Comparison of ENCODE assay signal across 1 cellular context in genomic region chr19:18023596-18024212, GRCh38.
A peak's percentile ranks its signal among the peaks of the same experiment; 100 is the strongest.
TF ChIP-seq lines count a peak whose summit lies in the region.

No MANE protein-coding gene starts in this region.

TF ChIP-seq in GM12878, 131 proteins besides CTCF, POLR2A, EP300 and RAD21 (continued from another document):
- TF ChIP-seq, protein P1, sequence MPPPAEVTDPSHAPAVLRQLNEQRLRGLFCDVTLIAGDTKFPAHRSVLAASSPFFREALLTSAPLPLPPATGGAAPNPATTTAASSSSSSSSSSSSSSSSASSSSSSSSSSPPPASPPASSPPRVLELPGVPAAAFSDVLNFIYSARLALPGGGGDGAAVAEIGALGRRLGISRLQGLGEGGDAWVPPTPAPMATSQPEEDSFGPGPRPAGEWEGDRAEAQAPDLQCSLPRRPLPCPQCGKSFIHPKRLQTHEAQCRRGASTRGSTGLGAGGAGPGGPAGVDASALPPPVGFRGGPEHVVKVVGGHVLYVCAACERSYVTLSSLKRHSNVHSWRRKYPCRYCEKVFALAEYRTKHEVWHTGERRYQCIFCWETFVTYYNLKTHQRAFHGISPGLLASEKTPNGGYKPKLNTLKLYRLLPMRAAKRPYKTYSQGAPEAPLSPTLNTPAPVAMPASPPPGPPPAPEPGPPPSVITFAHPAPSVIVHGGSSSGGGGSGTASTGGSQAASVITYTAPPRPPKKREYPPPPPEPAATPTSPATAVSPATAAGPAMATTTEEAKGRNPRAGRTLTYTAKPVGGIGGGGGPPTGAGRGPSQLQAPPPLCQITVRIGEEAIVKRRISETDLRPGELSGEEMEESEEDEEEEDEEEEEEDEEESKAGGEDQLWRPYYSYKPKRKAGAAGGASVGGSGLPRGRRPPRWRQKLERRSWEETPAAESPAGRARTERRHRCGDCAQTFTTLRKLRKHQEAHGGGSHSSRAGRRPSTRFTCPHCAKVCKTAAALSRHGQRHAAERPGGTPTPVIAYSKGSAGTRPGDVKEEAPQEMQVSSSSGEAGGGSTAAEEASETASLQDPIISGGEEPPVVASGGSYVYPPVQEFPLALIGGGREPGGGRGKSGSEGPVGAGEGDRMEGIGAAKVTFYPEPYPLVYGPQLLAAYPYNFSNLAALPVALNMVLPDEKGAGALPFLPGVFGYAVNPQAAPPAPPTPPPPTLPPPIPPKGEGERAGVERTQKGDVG (CRISPR knock-in tag; IDR thresholded peaks at IDR 0.05): no peak
- TF ChIP-seq MEF2B (IDR thresholded peaks at IDR 0.05; ENCODE audit: partially characterized antibody, poor library complexity, severe bottlenecking) (peak; percentile 83), SIN3A (IDR thresholded peaks at IDR 0.05; ENCODE audit: low read depth, low read length) (peak; percentile 47; the same call in 1 of the 2 replicates), HDAC2 (IDR thresholded peaks at IDR 0.05) (no peak), CBFB (IDR thresholded peaks at IDR 0.05; ENCODE audit: low read depth) (no peak), YY1 (IDR thresholded peaks at IDR 0.05; ENCODE audit: low read depth, low read length) (0 out of 2 replicates have a peak, but pooled peaks have one; percentile 27), TCF3 (IDR thresholded peaks at IDR 0.05; ENCODE audit: borderline replicate concordance, insufficient read depth, low read depth, low read length) (no peak), ZSCAN29 (IDR thresholded peaks at IDR 0.05) (no peak), KLF5 (IDR thresholded peaks at IDR 0.05; ENCODE audit: partially characterized antibody) (no peak), USF1 (IDR thresholded peaks at IDR 0.05; ENCODE audit: borderline replicate concordance, extremely low read length, insufficient read depth, low read depth, low read length) (peak; percentile 31), IRF4 (IDR thresholded peaks at IDR 0.05; ENCODE audit: low read depth, low read length) (no peak), USF2 (IDR thresholded peaks at IDR 0.05; ENCODE audit: borderline replicate concordance, low read depth, low read length) (no peak), EZH2 (IDR thresholded peaks at IDR 0.05; ENCODE audit: borderline replicate concordance, control insufficient read depth, low read depth, low read length) (no peak), HDAC6 (IDR thresholded peaks at IDR 0.05; ENCODE audit: unreplicated experiment) (no peak), KDM1A (IDR thresholded peaks at IDR 0.05; ENCODE audit: borderline replicate concordance) (no peak), FOXK2 (IDR thresholded peaks at IDR 0.05) (0 out of 2 replicates have a peak, but pooled peaks have one; percentile 42), ETV6 (conservative IDR thresholded peaks at IDR 0.05 in 1 of 2, IDR thresholded peaks at IDR 0.05 in 1 of 2; ENCODE audit: borderline replicate concordance in 1 of 2, low read depth in 1 of 2) (no peak), ATF2 (IDR thresholded peaks at IDR 0.05; ENCODE audit: low read length) (no peak), WRNIP1 (IDR thresholded peaks at IDR 0.05; ENCODE audit: borderline replicate concordance, low read depth, low read length) (no peak), CREM (IDR thresholded peaks at IDR 0.05; ENCODE audit: low read depth) (peak; percentile 51; the same call in 1 of the 2 replicates), PAX5 (IDR thresholded peaks at IDR 0.05; ENCODE audit: borderline replicate concordance, low read depth, low read length) (0 out of 2 replicates have a peak, but pooled peaks have one; percentile 8), ZNF622 (IDR thresholded peaks at IDR 0.05) (no peak), ESRRA (IDR thresholded peaks at IDR 0.05; ENCODE audit: low read length) (no peak), CBX5 (IDR thresholded peaks at IDR 0.05; ENCODE audit: low read depth) (no peak), BACH1 (IDR thresholded peaks at IDR 0.05; ENCODE audit: borderline replicate concordance) (peak; percentile 44; the same call in 1 of the 2 replicates), BHLHE40 (IDR thresholded peaks at IDR 0.05; ENCODE audit: borderline replicate concordance in 1 of 2, low read depth in 2 of 2, low read length in 1 of 2) (peak; percentile 95)
- TF ChIP-seq, protein P2, sequence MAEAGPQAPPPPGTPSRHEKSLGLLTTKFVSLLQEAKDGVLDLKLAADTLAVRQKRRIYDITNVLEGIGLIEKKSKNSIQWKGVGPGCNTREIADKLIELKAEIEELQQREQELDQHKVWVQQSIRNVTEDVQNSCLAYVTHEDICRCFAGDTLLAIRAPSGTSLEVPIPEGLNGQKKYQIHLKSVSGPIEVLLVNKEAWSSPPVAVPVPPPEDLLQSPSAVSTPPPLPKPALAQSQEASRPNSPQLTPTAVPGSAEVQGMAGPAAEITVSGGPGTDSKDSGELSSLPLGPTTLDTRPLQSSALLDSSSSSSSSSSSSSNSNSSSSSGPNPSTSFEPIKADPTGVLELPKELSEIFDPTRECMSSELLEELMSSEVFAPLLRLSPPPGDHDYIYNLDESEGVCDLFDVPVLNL (IDR thresholded peaks at IDR 0.05; ENCODE audit: low read depth, low read length): no peak
- TF ChIP-seq, protein P3, sequence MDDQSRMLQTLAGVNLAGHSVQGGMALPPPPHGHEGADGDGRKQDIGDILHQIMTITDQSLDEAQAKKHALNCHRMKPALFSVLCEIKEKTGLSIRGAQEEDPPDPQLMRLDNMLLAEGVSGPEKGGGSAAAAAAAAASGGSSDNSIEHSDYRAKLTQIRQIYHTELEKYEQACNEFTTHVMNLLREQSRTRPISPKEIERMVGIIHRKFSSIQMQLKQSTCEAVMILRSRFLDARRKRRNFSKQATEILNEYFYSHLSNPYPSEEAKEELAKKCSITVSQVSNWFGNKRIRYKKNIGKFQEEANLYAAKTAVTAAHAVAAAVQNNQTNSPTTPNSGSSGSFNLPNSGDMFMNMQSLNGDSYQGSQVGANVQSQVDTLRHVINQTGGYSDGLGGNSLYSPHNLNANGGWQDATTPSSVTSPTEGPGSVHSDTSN (IDR thresholded peaks at IDR 0.05; ENCODE audit: insufficient replicate concordance, low read depth, low read length): no peak
- TF ChIP-seq, protein P4, sequence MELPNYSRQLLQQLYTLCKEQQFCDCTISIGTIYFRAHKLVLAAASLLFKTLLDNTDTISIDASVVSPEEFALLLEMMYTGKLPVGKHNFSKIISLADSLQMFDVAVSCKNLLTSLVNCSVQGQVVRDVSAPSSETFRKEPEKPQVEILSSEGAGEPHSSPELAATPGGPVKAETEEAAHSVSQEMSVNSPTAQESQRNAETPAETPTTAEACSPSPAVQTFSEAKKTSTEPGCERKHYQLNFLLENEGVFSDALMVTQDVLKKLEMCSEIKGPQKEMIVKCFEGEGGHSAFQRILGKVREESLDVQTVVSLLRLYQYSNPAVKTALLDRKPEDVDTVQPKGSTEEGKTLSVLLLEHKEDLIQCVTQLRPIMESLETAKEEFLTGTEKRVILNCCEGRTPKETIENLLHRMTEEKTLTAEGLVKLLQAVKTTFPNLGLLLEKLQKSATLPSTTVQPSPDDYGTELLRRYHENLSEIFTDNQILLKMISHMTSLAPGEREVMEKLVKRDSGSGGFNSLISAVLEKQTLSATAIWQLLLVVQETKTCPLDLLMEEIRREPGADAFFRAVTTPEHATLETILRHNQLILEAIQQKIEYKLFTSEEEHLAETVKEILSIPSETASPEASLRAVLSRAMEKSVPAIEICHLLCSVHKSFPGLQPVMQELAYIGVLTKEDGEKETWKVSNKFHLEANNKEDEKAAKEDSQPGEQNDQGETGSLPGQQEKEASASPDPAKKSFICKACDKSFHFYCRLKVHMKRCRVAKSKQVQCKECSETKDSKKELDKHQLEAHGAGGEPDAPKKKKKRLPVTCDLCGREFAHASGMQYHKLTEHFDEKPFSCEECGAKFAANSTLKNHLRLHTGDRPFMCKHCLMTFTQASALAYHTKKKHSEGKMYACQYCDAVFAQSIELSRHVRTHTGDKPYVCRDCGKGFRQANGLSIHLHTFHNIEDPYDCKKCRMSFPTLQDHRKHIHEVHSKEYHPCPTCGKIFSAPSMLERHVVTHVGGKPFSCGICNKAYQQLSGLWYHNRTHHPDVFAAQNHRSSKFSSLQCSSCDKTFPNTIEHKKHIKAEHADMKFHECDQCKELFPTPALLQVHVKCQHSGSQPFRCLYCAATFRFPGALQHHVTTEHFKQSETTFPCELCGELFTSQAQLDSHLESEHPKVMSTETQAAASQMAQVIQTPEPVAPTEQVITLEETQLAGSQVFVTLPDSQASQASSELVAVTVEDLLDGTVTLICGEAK (IDR thresholded peaks at IDR 0.05; ENCODE audit: borderline replicate concordance): peak; percentile 44; the same call in 1 of the 2 replicates
- TF ChIP-seq, protein P5, sequence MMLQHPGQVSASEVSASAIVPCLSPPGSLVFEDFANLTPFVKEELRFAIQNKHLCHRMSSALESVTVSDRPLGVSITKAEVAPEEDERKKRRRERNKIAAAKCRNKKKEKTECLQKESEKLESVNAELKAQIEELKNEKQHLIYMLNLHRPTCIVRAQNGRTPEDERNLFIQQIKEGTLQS (IDR thresholded peaks at IDR 0.05; ENCODE audit: borderline replicate concordance, extremely low read depth, low read depth, low read length): no peak
- TF ChIP-seq, protein P6, sequence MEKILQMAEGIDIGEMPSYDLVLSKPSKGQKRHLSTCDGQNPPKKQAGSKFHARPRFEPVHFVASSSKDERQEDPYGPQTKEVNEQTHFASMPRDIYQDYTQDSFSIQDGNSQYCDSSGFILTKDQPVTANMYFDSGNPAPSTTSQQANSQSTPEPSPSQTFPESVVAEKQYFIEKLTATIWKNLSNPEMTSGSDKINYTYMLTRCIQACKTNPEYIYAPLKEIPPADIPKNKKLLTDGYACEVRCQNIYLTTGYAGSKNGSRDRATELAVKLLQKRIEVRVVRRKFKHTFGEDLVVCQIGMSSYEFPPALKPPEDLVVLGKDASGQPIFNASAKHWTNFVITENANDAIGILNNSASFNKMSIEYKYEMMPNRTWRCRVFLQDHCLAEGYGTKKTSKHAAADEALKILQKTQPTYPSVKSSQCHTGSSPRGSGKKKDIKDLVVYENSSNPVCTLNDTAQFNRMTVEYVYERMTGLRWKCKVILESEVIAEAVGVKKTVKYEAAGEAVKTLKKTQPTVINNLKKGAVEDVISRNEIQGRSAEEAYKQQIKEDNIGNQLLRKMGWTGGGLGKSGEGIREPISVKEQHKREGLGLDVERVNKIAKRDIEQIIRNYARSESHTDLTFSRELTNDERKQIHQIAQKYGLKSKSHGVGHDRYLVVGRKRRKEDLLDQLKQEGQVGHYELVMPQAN (conservative IDR thresholded peaks at IDR 0.05): no peak
- TF ChIP-seq, protein P7, sequence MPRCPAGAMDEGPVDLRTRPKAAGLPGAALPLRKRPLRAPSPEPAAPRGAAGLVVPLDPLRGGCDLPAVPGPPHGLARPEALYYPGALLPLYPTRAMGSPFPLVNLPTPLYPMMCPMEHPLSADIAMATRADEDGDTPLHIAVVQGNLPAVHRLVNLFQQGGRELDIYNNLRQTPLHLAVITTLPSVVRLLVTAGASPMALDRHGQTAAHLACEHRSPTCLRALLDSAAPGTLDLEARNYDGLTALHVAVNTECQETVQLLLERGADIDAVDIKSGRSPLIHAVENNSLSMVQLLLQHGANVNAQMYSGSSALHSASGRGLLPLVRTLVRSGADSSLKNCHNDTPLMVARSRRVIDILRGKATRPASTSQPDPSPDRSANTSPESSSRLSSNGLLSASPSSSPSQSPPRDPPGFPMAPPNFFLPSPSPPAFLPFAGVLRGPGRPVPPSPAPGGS (IDR thresholded peaks at IDR 0.05; ENCODE audit: borderline replicate concordance, insufficient read depth, low read depth, low read length, poor library complexity, severe bottlenecking): no peak
- TF ChIP-seq, protein P8, sequence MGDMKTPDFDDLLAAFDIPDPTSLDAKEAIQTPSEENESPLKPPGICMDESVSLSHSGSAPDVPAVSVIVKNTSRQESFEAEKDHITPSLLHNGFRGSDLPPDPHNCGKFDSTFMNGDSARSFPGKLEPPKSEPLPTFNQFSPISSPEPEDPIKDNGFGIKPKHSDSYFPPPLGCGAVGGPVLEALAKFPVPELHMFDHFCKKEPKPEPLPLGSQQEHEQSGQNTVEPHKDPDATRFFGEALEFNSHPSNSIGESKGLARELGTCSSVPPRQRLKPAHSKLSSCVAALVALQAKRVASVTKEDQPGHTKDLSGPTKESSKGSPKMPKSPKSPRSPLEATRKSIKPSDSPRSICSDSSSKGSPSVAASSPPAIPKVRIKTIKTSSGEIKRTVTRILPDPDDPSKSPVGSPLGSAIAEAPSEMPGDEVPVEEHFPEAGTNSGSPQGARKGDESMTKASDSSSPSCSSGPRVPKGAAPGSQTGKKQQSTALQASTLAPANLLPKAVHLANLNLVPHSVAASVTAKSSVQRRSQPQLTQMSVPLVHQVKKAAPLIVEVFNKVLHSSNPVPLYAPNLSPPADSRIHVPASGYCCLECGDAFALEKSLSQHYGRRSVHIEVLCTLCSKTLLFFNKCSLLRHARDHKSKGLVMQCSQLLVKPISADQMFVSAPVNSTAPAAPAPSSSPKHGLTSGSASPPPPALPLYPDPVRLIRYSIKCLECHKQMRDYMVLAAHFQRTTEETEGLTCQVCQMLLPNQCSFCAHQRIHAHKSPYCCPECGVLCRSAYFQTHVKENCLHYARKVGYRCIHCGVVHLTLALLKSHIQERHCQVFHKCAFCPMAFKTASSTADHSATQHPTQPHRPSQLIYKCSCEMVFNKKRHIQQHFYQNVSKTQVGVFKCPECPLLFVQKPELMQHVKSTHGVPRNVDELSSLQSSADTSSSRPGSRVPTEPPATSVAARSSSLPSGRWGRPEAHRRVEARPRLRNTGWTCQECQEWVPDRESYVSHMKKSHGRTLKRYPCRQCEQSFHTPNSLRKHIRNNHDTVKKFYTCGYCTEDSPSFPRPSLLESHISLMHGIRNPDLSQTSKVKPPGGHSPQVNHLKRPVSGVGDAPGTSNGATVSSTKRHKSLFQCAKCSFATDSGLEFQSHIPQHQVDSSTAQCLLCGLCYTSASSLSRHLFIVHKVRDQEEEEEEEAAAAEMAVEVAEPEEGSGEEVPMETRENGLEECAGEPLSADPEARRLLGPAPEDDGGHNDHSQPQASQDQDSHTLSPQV (IDR thresholded peaks at IDR 0.05): 0 out of 2 replicates have a peak, but pooled peaks have one; percentile 71
